ENCODE assay signal across 17 cellular contexts in genomic region chr3:7086417-7086816, GRCh38.
"Had no signal": no experiment of that assay in that cellular context is flagged by ENCODE, and none has a peak within 500 bp of the region (broad histone marks: within the 10 kb centered on the region; RNA-seq: fewer than 3 reads in every experiment).

No MANE protein-coding gene starts in this region.

- H3K27me3 ChIP-seq: dorsolateral prefrontal cortex, esophagus muscularis mucosa, foreskin keratinocyte, hepatocyte, left lung had no signal

- H3K27ac ChIP-seq: coronary artery, dorsolateral prefrontal cortex, esophagus muscularis mucosa, foreskin keratinocyte, hepatocyte, left lung, lower lobe of right lung had no signal

- H3K36me3 ChIP-seq: esophagus muscularis mucosa, left lung, lower lobe of right lung had no signal

- H3K4me3 ChIP-seq: coronary artery, dorsolateral prefrontal cortex, esophagus muscularis mucosa, hepatocyte, left lung, lower lobe of right lung, mucosa of descending colon had no signal

- H3K27me3 Mint-ChIP-seq: naive B cell had no signal

- H3K36me3 Mint-ChIP-seq: mesothelial cell of epicardium, naive B cell had no signal

- H3K27ac Mint-ChIP-seq: mesothelial cell of epicardium, naive B cell had no signal

- H3K4me3 Mint-ChIP-seq: mesothelial cell of epicardium, naive B cell had no signal

- H3K4me1 ChIP-seq: esophagus muscularis mucosa, foreskin keratinocyte, left lung, lower lobe of right lung had no signal

- DNase-seq: dermis blood vessel endothelial cell; dorsolateral prefrontal cortex; effector CD4-positive, alpha-beta T cell; effector memory CD4-positive, alpha-beta T cell; foreskin keratinocyte; glutamatergic neuron; hypothalamus; left cardiac atrium; left lung; lower lobe of right lung; mesenchymal stem cell; mucosa of descending colon; naive B cell had no signal

- H3K9me3 Mint-ChIP-seq: mesothelial cell of epicardium had no signal

- H3K9me3 ChIP-seq: esophagus muscularis mucosa, lower lobe of right lung, mucosa of descending colon had no signal

- H3K4me1 Mint-ChIP-seq: mesothelial cell of epicardium, naive B cell had no signal

- ATAC-seq: foreskin keratinocyte, left lung, lower lobe of right lung, mucosa of descending colon had no signal
